In the genomic region with DNA sequence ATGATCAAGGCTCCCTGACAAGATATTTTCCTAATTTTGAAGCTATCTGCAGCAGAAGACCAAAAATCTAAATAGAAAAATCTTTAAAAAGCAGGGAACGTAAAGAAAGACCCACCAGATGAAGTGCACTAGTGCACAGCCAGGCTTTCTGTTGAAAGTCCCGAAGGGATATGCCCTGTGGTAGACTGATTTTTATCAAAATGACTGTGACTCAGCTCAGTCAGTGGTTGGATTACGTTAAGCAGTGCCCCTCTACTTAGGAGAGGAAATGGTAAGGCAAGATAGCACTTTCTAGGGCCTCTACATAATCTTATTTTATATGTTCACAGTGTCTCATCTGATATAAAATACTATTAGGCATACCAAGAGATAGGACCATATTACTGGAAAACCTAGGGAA, we compare ENCODE assay signal across 25 cellular contexts.
DNase-seq lines count a peak whose midpoint lies in the region; ATAC-seq, FAIRE-seq and TF ChIP-seq lines count a peak whose summit lies in the region.
"Had no signal": no experiment of that assay in that cellular context is flagged by ENCODE, and none has a peak within 500 bp of the region (broad histone marks: within the 10 kb centered on the region; RNA-seq: fewer than 3 reads in every experiment).

No MANE protein-coding gene starts in this region.

- no peaks in the 10 kb centered on the region for H3K9me3 Mint-ChIP-seq in GM23338

- H3K9me3 ChIP-seq in BLaER1, result no peaks in the 10 kb centered on the region
- no peaks in the 10 kb centered on the region for H3K9me3 ChIP-seq in K562 (replicated peaks; ENCODE audit: control insufficient read depth, insufficient read depth, low read depth, low read length)
- H3K9me3 ChIP-seq in suprapubic skin, result no peaks in the 10 kb centered on the region
- H3K9me3 ChIP-seq: MG63, SJSA1 had no signal

- 3% methylated on average over 3 of the region's 3 CpGs for WGBS in K562 (ENCODE audit: insufficient coverage, low coverage, missing lambda C conversion rate)
- 71% methylated on average over 3 of the region's 3 CpGs for WGBS in suprapubic skin

- DNase-seq in GM23338 (ENCODE audit: low spot score) (no peak), NB4 (ENCODE audit: low read depth) (peak; percentile 81), K562 (ENCODE audit: extremely low read depth in 1 of 4, low spot score in 3 of 4) (no peak), suprapubic skin (ENCODE audit: low spot score in 2 of 2) (no peak), HT-29 (ENCODE audit: low spot score) (no peak), DMS 273 treated with DMSO at 0.1 percent for 48 hours (lab: John Stamatoyannopoulos, UW) (no peak)
- DNase-seq: AML-193; CD8-positive, alpha-beta T cell; DMS79 treated with DMSO at 0.1 percent for 48 hours; Kasumi-1; MG63; NCI-H1105; NCI-H146; NCI-H1930; NCI-H2107; NCI-H446 treated with DMSO at 0.1 percent for 48 hours; NCI-H526; Right ventricle myocardium superior; RPMI8226 had no signal

- TF ChIP-seq EP300 in K562 (IDR thresholded peaks at IDR 0.05; ENCODE audit: low read length) (no peak), suprapubic skin (IDR thresholded peaks at IDR 0.05) (no peak)

- H3K9ac ChIP-seq in BLaER1 (no peak overlapping the region), K562 (ENCODE audit: insufficient read depth in 1 of 2, low read depth in 2 of 2, low read length in 2 of 2) (no peak overlapping the region)

- no peaks in the 10 kb centered on the region for H3K79me2 ChIP-seq in GM23338 (replicated peaks; ENCODE audit: insufficient read depth)
- H3K79me2 ChIP-seq in K562 (ENCODE audit: control insufficient read depth, insufficient read depth, low read length), result no peaks in the 10 kb centered on the region

- H3F3A ChIP-seq in GM23338 (replicated peaks; ENCODE audit: low read depth), result no peaks in the 10 kb centered on the region

- H3K27me3 Mint-ChIP-seq in GM23338 (ENCODE audit: insufficient read depth, low read depth, poor library complexity), result peaks cover 2% of the 10 kb centered on the region

- ATAC-seq in GM23338 (no peak), K562 (peak; percentile 50; the same call in 2 of the 3 replicates), HG03378 (IDR thresholded peaks at IDR 0.05; ENCODE audit: unreplicated experiment) (no peak)
- ATAC-seq: CD8-positive, alpha-beta T cell; HepG2 had no signal

- H3K4me2 ChIP-seq in BLaER1 (peak overlapping the region; percentile 50), GM23338 (no peak overlapping the region), K562 (ENCODE audit: insufficient read depth, low read length) (no peak overlapping the region)

- no peaks in the 10 kb centered on the region for H3K9me1 ChIP-seq in K562 (ENCODE audit: control insufficient read depth, insufficient read depth, low read length)

- no peak overlapping the region; the same call in 1 of the 2 replicates for H3K27ac Mint-ChIP-seq in GM23338
- H3K27ac Mint-ChIP-seq: CD8-positive, alpha-beta T cell had no signal

- in situ Hi-C loops in K562 (cut with MboI), result no loop called here

- no peak for FAIRE-seq in K562 (lab: Jason Lieb, UNC)
- FAIRE-seq: H54, HepG2 had no signal

- TF ChIP-seq CTCF in GM23338 (conservative IDR thresholded peaks at IDR 0.05; ENCODE audit: low read depth in 2 of 2) (no peak), NB4 (IDR thresholded peaks at IDR 0.05; ENCODE audit: low read depth, low read length) (no peak), K562 (IDR thresholded peaks at IDR 0.05 in 2 of 3, conservative IDR thresholded peaks at IDR 0.05 in 1 of 3; ENCODE audit: insufficient read depth in 2 of 3, low read depth in 1 of 3, low read length in 3 of 3) (no peak), suprapubic skin (IDR thresholded peaks at IDR 0.05) (no peak)

- H3K36me3 Mint-ChIP-seq in GM23338 (ENCODE audit: low read depth), result no peaks in the 10 kb centered on the region
- H3K36me3 Mint-ChIP-seq: CD8-positive, alpha-beta T cell had no signal

- H3K4me3 ChIP-seq in BLaER1, result no peak overlapping the region
- H3K4me3 ChIP-seq in GM23338, result no peak overlapping the region
- H3K4me3 ChIP-seq in NB4 (ENCODE audit: low read depth, low read length), result peak overlapping the region; percentile 22
- H3K4me3 ChIP-seq in K562, result no peak overlapping the region
- H3K4me3 ChIP-seq in suprapubic skin, result no peak overlapping the region
- H3K4me3 ChIP-seq: MG63, SJSA1 had no signal

- POLR2A ChIA-PET in K562 (lab: Yijun Ruan, JAX), result no interaction called here

- no TSS peak for BruUV-seq in K562 (replicated peaks; lab: Mats Ljungman, UMichigan)

- no peaks in the 10 kb centered on the region for H4K20me1 ChIP-seq in BLaER1
- no peaks in the 10 kb centered on the region for H4K20me1 ChIP-seq in GM23338 (replicated peaks; ENCODE audit: insufficient read depth)
- no peaks in the 10 kb centered on the region for H4K20me1 ChIP-seq in K562 (replicated peaks; ENCODE audit: control insufficient read depth, insufficient read depth, low read length)

- H3K27me3 ChIP-seq in BLaER1 (no peaks in the 10 kb centered on the region), GM23338 (ENCODE audit: insufficient read depth) (no peaks in the 10 kb centered on the region), K562 (ENCODE audit: control insufficient read depth in 2 of 2, insufficient read depth in 2 of 2, low read length in 2 of 2) (no peaks in the 10 kb centered on the region), suprapubic skin (no peaks in the 10 kb centered on the region)

- H3K27ac ChIP-seq in BLaER1 (no peak overlapping the region), GM23338 (ENCODE audit: low read depth) (no peak overlapping the region), K562 (ENCODE audit: extremely low read depth, low read depth, low read length) (no peak overlapping the region), suprapubic skin (no peak overlapping the region)
- H3K27ac ChIP-seq: C4-2B, SJSA1 had no signal

- intact Hi-C loops in K562 (cut with micrococcal nuclease), result no loop called here

- CTCF ChIA-PET in K562 (lab: Yijun Ruan, JAX; ENCODE audit: low intra/inter-chr PET ratio), result no interaction called here

- no peak overlapping the region for H3K4me3 Mint-ChIP-seq in GM23338
- H3K4me3 Mint-ChIP-seq: CD8-positive, alpha-beta T cell had no signal

- peak overlapping the region; percentile 74; the same call in 1 of the 2 replicates for H2AFZ ChIP-seq in GM23338
- no peak overlapping the region for H2AFZ ChIP-seq in K562 (ENCODE audit: low read depth, low read length)

- peaks cover 33% of the 10 kb centered on the region for H3K4me1 ChIP-seq in BLaER1
- H3K4me1 ChIP-seq in GM23338 (ENCODE audit: insufficient read depth), result no peaks in the 10 kb centered on the region
- no peaks in the 10 kb centered on the region for H3K4me1 ChIP-seq in K562 (replicated peaks in 1 of 2; ENCODE audit: control insufficient read depth in 2 of 2, insufficient read depth in 2 of 2, low read length in 2 of 2)
- no peaks in the 10 kb centered on the region for H3K4me1 ChIP-seq in suprapubic skin
- H3K4me1 ChIP-seq: SJSA1 had no signal

- no peaks in the 10 kb centered on the region for H3K9me2 ChIP-seq in GM23338 (ENCODE audit: insufficient read depth)

- TF ChIP-seq POLR2A in NB4 (IDR thresholded peaks at IDR 0.05; ENCODE audit: extremely low read depth, insufficient read length) (no peak), K562 (conservative IDR thresholded peaks at IDR 0.05) (no peak), suprapubic skin (IDR thresholded peaks at IDR 0.05) (no peak)

- H3K4me1 Mint-ChIP-seq in GM23338, result peaks cover 4% of the 10 kb centered on the region; the same call in 2 of the 3 replicates

- no peak; a peak in 1 of 4 replicates for TF ChIP-seq RAD21 in K562 (CRISPR knock-in tag; conservative IDR thresholded peaks at IDR 0.05 in 1 of 2, IDR thresholded peaks at IDR 0.05 in 1 of 2)

- H3K36me3 ChIP-seq in BLaER1, result no peaks in the 10 kb centered on the region
- H3K36me3 ChIP-seq in GM23338 (ENCODE audit: insufficient read depth), result no peaks in the 10 kb centered on the region
- H3K36me3 ChIP-seq in K562 (ENCODE audit: control insufficient read depth, insufficient read depth, low read length), result no peaks in the 10 kb centered on the region
- no peaks in the 10 kb centered on the region for H3K36me3 ChIP-seq in suprapubic skin
- H3K36me3 ChIP-seq: MG63, SJSA1 had no signal

TF ChIP-seq in GM23338, 12 proteins besides CTCF, POLR2A, EP300 and RAD21 (continues in another document):
- TF ChIP-seq ETS1 (IDR thresholded peaks at IDR 0.05), result no peak
- no peak for TF ChIP-seq CREB1 (CRISPR knock-in tag; IDR thresholded peaks at IDR 0.05; ENCODE audit: low read depth)
- TF ChIP-seq ZNF331 (CRISPR knock-in tag; IDR thresholded peaks at IDR 0.05; ENCODE audit: low read depth), result no peak
- no peak for TF ChIP-seq NANOG (IDR thresholded peaks at IDR 0.05; ENCODE audit: borderline replicate concordance)
- TF ChIP-seq POLR2AphosphoS5 (IDR thresholded peaks at IDR 0.05; ENCODE audit: low read depth), result no peak
- TF ChIP-seq ZNF114 (CRISPR knock-in tag; IDR thresholded peaks at IDR 0.05), result no peak
- no peak for TF ChIP-seq EZH2 (IDR thresholded peaks at IDR 0.05; ENCODE audit: low read depth, unreplicated experiment)

TF ChIP-seq in K562, 482 proteins besides CTCF, POLR2A, EP300 and RAD21:
- TF ChIP-seq NFE2 (IDR thresholded peaks at IDR 0.05; ENCODE audit: low read depth) (peak; percentile 72), JUND (IDR thresholded peaks at IDR 0.05; ENCODE audit: borderline replicate concordance, low read depth, low read length) (peak; percentile 45; the same call in 1 of the 2 replicates), JUND (tag; IDR thresholded peaks at IDR 0.05; ENCODE audit: borderline replicate concordance, low read depth, low read length) (peak; percentile 45; the same call in 1 of the 3 replicates), FOSL1 (tag; conservative IDR thresholded peaks at IDR 0.05) (peak; percentile 52; the same call in 1 of the 2 replicates), ZNF445 (CRISPR knock-in tag; IDR thresholded peaks at IDR 0.05; ENCODE audit: low read depth) (0 out of 2 replicates have a peak, but pooled peaks have one; percentile 15), BACH1 (tag; IDR thresholded peaks at IDR 0.05) (no peak)
